In the genomic region with DNA sequence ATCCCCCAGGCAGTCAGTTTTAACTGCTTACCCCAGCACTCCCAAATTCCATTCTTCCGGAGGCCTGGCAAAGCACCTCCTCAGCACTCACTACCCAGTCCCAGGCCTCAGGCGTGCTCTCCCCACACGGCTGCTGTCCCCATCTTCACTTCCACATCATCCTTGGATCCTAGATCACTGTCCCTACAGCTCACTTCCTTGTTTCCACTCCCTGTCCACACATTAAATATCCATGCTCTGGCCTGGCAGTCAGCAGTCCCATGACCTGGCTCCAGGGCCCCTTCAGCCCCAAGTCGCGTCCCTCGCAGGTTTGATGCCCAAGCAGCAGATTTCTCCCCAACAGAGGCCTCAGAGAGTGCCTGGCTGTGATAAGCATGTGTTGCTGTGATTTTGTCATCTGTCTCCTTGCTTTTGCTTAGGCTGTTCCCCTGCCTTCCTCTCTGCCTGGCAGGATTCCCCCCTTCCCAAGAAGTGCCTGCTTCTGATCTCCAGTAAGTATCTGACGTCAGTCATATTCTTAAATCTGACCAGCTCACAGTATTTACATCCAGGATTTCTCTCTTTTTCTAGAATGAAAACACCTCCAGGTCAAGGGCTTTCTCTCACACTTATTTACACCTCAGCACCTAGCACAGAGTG, we compare ENCODE assay signal across 13 cellular contexts.
DNase-seq lines count a peak whose midpoint lies in the region; TF ChIP-seq lines count a peak whose summit lies in the region.
"Had no signal": no experiment of that assay in that cellular context is flagged by ENCODE, and none has a peak within 500 bp of the region (broad histone marks: within the 10 kb centered on the region; RNA-seq: fewer than 3 reads in every experiment).

No MANE protein-coding gene starts in this region.

- H3K27me3 ChIP-seq in dorsolateral prefrontal cortex (no peaks in the 10 kb centered on the region), tibial artery (no peaks in the 10 kb centered on the region)

- H3K9me3 Mint-ChIP-seq in nephron = no peaks in the 10 kb centered on the region
- no peaks in the 10 kb centered on the region for H3K9me3 Mint-ChIP-seq in endothelial cell (ENCODE audit: unreplicated experiment)
- H3K9me3 Mint-ChIP-seq: immature natural killer cell, natural killer cell had no signal

- no peaks in the 10 kb centered on the region for H3K9me3 ChIP-seq in tibial artery

- H3K27ac ChIP-seq in dorsolateral prefrontal cortex (peak overlapping the region in 47 of 59 donors; percentile 1 to 89 (median 50)), tibial artery (peak overlapping the region; percentile 77 to 94)

- POLR2A ChIA-PET in GM10248 (lab: Yijun Ruan, JAX) = no interaction called here

- intact Hi-C loops in dorsolateral prefrontal cortex (cut with DNase I) (no loop called here), tibial artery (cut with DNase I; ENCODE audit: low total_unique reads) (no loop called here)

- TF ChIP-seq CTCF in dorsolateral prefrontal cortex (IDR thresholded peaks at IDR 0.05 in 54 of 56, conservative IDR thresholded peaks at IDR 0.05 in 2 of 56; ENCODE audit: low read depth in 1 of 56, partially characterized antibody in 56 of 56) (no peak), nephron (IDR thresholded peaks at IDR 0.05; ENCODE audit: unreplicated experiment in 3 of 3) (no peak), tibial artery (IDR thresholded peaks at IDR 0.05) (no peak), GM10248 (IDR thresholded peaks at IDR 0.05; ENCODE audit: control extremely low read depth, extremely low read depth, low read depth, missing control alignments) (no peak), endothelial cell (IDR thresholded peaks at IDR 0.05; ENCODE audit: unreplicated experiment) (no peak)

- H3K4me3 ChIP-seq in dorsolateral prefrontal cortex (no peak overlapping the region), tibial artery (no peak overlapping the region)

- H3K27me3 Mint-ChIP-seq in nephron (ENCODE audit: low read depth) (no peaks in the 10 kb centered on the region), endothelial cell (ENCODE audit: unreplicated experiment) (peaks cover 4% of the 10 kb centered on the region)

- DNase-seq in NCI-H524 treated with DMSO at 0.1 percent for 48 hours (lab: John Stamatoyannopoulos, UW) = peak; percentile 17
- no peak for DNase-seq in dorsolateral prefrontal cortex
- no peak for DNase-seq in tibial artery
- no peak for DNase-seq in GM10248 (ENCODE audit: extremely low spot score)
- no peak for DNase-seq in activated CD4-positive, alpha-beta T cell treated with anti-CD3 and anti-CD28 coated beads, Interleukin-2, amount 50 U/mL, for 1 hour
- DNase-seq in endothelial cell (ENCODE audit: low spot score) = no peak
- DNase-seq in GF-D8 (lab: John Stamatoyannopoulos, UW) = no peak
- DNase-seq: activated effector memory CD4-positive, alpha-beta T cell treated with Interleukin-2 at 50 U/mL for 16 hours; immature natural killer cell; natural killer cell; NCI-H2171 had no signal

- H3K4me3 Mint-ChIP-seq in nephron (no peak overlapping the region), endothelial cell (ENCODE audit: unreplicated experiment) (no peak overlapping the region)
- H3K4me3 Mint-ChIP-seq: CD14-positive monocyte, immature natural killer cell, natural killer cell had no signal

- no peaks in the 10 kb centered on the region for H3K36me3 ChIP-seq in tibial artery

- H3K4me1 Mint-ChIP-seq in nephron (peaks cover 94% of the 10 kb centered on the region), endothelial cell (ENCODE audit: unreplicated experiment) (peaks cover 59% of the 10 kb centered on the region)

- CTCF ChIA-PET in GM10248 (lab: Yijun Ruan, JAX) = no interaction called here

- H3K36me3 Mint-ChIP-seq in nephron (ENCODE audit: low read depth) (no peaks in the 10 kb centered on the region), endothelial cell (ENCODE audit: low read depth, unreplicated experiment) (peaks cover under 1% of the 10 kb centered on the region)
- H3K36me3 Mint-ChIP-seq: natural killer cell had no signal

- H3K27ac Mint-ChIP-seq in nephron (peak overlapping the region; percentile 91 to 98 (median 95)), endothelial cell (ENCODE audit: unreplicated experiment) (no peak overlapping the region)
- H3K27ac Mint-ChIP-seq: natural killer cell had no signal

- peaks cover 0 to 92% (median 77%) of the 10 kb centered on the region in 4 donors for H3K4me1 ChIP-seq in tibial artery
